In the genomic region with DNA sequence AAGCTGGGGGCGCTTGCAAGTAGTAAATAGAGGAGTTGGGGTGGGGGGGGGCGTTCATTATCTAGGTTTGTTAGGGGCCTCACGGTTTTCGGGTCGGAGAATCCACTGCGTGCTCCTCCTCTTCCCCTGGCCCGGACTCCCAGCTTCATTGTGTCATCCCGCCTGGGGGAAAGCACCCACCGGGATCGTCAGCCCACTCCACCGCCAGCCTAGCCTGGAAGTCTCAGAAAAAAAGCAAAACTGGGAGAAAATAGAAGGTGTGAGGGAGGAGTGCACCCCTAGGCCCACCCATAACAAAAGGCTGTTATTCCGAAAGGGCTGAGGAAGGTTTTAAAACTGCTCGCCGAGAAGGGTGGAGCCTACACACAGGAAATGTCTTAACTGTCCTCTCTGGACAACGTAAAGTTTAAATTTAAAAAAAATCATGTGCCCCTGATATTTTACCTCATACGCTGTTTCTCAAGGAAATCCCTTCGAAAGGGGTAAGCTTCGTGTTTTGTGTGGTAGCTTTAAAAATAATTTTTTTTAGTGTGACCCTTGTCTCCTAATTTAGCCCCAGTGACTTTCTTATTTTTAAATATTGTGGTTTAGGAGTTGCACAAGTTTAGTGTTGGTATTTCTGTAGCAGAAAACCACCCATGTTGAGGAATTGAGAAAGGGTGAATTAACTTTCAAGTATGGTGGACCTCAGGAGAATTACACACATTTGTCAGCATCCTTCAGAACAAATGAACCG, we compare ENCODE assay signal across 1 cellular context.
TF ChIP-seq lines count a peak whose summit lies in the region.

No MANE protein-coding gene starts in this region.

TF ChIP-seq in HepG2, 621 proteins besides CTCF, POLR2A, EP300 and RAD21 (continued from another document and continues in another):
- TF ChIP-seq, protein P1, sequence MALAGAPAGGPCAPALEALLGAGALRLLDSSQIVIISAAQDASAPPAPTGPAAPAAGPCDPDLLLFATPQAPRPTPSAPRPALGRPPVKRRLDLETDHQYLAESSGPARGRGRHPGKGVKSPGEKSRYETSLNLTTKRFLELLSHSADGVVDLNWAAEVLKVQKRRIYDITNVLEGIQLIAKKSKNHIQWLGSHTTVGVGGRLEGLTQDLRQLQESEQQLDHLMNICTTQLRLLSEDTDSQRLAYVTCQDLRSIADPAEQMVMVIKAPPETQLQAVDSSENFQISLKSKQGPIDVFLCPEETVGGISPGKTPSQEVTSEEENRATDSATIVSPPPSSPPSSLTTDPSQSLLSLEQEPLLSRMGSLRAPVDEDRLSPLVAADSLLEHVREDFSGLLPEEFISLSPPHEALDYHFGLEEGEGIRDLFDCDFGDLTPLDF (CRISPR knock-in tag; IDR thresholded peaks at IDR 0.05) = no peak
- TF ChIP-seq FOXK1 (CRISPR knock-in tag; IDR thresholded peaks at IDR 0.05; ENCODE audit: borderline replicate concordance, low read depth) = no peak
- no peak for TF ChIP-seq CCAR2 (optimal IDR thresholded peaks at IDR 0.05; ENCODE audit: low read depth, low read length)
- TF ChIP-seq HMGA1 (CRISPR knock-in tag; conservative IDR thresholded peaks at IDR 0.05) = no peak
- no peak for TF ChIP-seq ZNF543 (CRISPR knock-in tag; IDR thresholded peaks at IDR 0.05)
- TF ChIP-seq SALL1 (CRISPR knock-in tag; IDR thresholded peaks at IDR 0.05) = peak; percentile 19; the same call in 1 of the 2 replicates
- no peak for TF ChIP-seq ZNF776 (CRISPR knock-in tag; IDR thresholded peaks at IDR 0.05)
- TF ChIP-seq GZF1 (CRISPR knock-in tag; IDR thresholded peaks at IDR 0.05) = 0 out of 2 replicates have a peak, but pooled peaks have one; percentile 0
- no peak for TF ChIP-seq ZNF75D (CRISPR knock-in tag; IDR thresholded peaks at IDR 0.05; ENCODE audit: borderline replicate concordance)
- TF ChIP-seq ZKSCAN5 (CRISPR knock-in tag; IDR thresholded peaks at IDR 0.05) = no peak
- TF ChIP-seq ZSCAN9 (CRISPR knock-in tag; IDR thresholded peaks at IDR 0.05; ENCODE audit: borderline replicate concordance) = peak; percentile 10; the same call in 1 of the 2 replicates
- no peak for TF ChIP-seq CREB1 (IDR thresholded peaks at IDR 0.05)
- no peak for TF ChIP-seq CREB1 (CRISPR knock-in tag; IDR thresholded peaks at IDR 0.05)
- no peak for TF ChIP-seq MTF2 (CRISPR knock-in tag; IDR thresholded peaks at IDR 0.05; ENCODE audit: borderline replicate concordance)
- no peak for TF ChIP-seq MEIS1 (CRISPR knock-in tag; IDR thresholded peaks at IDR 0.05; ENCODE audit: borderline replicate concordance)
- no peak for TF ChIP-seq ZNF703 (CRISPR knock-in tag; IDR thresholded peaks at IDR 0.05; ENCODE audit: borderline replicate concordance)
- no peak for TF ChIP-seq GABPB1 (CRISPR knock-in tag; IDR thresholded peaks at IDR 0.05)
- TF ChIP-seq SP4 (CRISPR knock-in tag; IDR thresholded peaks at IDR 0.05) = no peak
- TF ChIP-seq CSRNP1 (CRISPR knock-in tag; IDR thresholded peaks at IDR 0.05) = 0 out of 2 replicates have a peak, but pooled peaks have one; percentile 19
- TF ChIP-seq ZNF292 (CRISPR knock-in tag; IDR thresholded peaks at IDR 0.05; ENCODE audit: borderline replicate concordance, low read depth) = no peak
- TF ChIP-seq FUBP1 (CRISPR knock-in tag; IDR thresholded peaks at IDR 0.05; ENCODE audit: borderline replicate concordance) = no peak
- no peak for TF ChIP-seq RAD51 (IDR thresholded peaks at IDR 0.05; ENCODE audit: borderline replicate concordance)
- TF ChIP-seq, protein P2, sequence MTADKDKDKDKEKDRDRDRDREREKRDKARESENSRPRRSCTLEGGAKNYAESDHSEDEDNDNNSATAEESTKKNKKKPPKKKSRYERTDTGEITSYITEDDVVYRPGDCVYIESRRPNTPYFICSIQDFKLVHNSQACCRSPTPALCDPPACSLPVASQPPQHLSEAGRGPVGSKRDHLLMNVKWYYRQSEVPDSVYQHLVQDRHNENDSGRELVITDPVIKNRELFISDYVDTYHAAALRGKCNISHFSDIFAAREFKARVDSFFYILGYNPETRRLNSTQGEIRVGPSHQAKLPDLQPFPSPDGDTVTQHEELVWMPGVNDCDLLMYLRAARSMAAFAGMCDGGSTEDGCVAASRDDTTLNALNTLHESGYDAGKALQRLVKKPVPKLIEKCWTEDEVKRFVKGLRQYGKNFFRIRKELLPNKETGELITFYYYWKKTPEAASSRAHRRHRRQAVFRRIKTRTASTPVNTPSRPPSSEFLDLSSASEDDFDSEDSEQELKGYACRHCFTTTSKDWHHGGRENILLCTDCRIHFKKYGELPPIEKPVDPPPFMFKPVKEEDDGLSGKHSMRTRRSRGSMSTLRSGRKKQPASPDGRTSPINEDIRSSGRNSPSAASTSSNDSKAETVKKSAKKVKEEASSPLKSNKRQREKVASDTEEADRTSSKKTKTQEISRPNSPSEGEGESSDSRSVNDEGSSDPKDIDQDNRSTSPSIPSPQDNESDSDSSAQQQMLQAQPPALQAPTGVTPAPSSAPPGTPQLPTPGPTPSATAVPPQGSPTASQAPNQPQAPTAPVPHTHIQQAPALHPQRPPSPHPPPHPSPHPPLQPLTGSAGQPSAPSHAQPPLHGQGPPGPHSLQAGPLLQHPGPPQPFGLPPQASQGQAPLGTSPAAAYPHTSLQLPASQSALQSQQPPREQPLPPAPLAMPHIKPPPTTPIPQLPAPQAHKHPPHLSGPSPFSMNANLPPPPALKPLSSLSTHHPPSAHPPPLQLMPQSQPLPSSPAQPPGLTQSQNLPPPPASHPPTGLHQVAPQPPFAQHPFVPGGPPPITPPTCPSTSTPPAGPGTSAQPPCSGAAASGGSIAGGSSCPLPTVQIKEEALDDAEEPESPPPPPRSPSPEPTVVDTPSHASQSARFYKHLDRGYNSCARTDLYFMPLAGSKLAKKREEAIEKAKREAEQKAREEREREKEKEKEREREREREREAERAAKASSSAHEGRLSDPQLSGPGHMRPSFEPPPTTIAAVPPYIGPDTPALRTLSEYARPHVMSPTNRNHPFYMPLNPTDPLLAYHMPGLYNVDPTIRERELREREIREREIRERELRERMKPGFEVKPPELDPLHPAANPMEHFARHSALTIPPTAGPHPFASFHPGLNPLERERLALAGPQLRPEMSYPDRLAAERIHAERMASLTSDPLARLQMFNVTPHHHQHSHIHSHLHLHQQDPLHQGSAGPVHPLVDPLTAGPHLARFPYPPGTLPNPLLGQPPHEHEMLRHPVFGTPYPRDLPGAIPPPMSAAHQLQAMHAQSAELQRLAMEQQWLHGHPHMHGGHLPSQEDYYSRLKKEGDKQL (CRISPR knock-in tag; IDR thresholded peaks at IDR 0.05; ENCODE audit: low read depth) = no peak
- no peak for TF ChIP-seq ZNF784 (CRISPR knock-in tag; IDR thresholded peaks at IDR 0.05; ENCODE audit: borderline replicate concordance)
- no peak for TF ChIP-seq ZFP36 (IDR thresholded peaks at IDR 0.05; ENCODE audit: borderline replicate concordance, low read depth, low read length, partially characterized antibody)
- no peak for TF ChIP-seq MIXL1 (CRISPR knock-in tag; IDR thresholded peaks at IDR 0.05)
- TF ChIP-seq PPARG (CRISPR knock-in tag; conservative IDR thresholded peaks at IDR 0.05) = no peak
- TF ChIP-seq U2AF1 (optimal IDR thresholded peaks at IDR 0.05; ENCODE audit: low read depth, low read length) = no peak
- no peak; the same call in 1 of the 2 replicates for TF ChIP-seq KDM5B (CRISPR knock-in tag; IDR thresholded peaks at IDR 0.05; ENCODE audit: borderline replicate concordance)
- TF ChIP-seq HMG20B (CRISPR knock-in tag; conservative IDR thresholded peaks at IDR 0.05) = no peak
- no peak for TF ChIP-seq SNAPC2 (CRISPR knock-in tag; IDR thresholded peaks at IDR 0.05)
- no peak for TF ChIP-seq RFXAP (CRISPR knock-in tag; IDR thresholded peaks at IDR 0.05; ENCODE audit: borderline replicate concordance)
- no peak for TF ChIP-seq ZNF572 (CRISPR knock-in tag; IDR thresholded peaks at IDR 0.05)
- TF ChIP-seq ZBTB8A (CRISPR knock-in tag; IDR thresholded peaks at IDR 0.05; ENCODE audit: borderline replicate concordance, low read depth) = no peak
- no peak for TF ChIP-seq KLF13 (CRISPR knock-in tag; IDR thresholded peaks at IDR 0.05)
- TF ChIP-seq NR2F6 (IDR thresholded peaks at IDR 0.05) = no peak; the same call in 1 of the 2 replicates
- TF ChIP-seq NR2F6 (CRISPR knock-in tag; IDR thresholded peaks at IDR 0.05) = no peak
- TF ChIP-seq NR2C2 (CRISPR knock-in tag; IDR thresholded peaks at IDR 0.05; ENCODE audit: borderline replicate concordance) = 0 out of 2 replicates have a peak, but pooled peaks have one; percentile 24
- TF ChIP-seq NFAT5 (CRISPR knock-in tag; IDR thresholded peaks at IDR 0.05) = no peak
- TF ChIP-seq NFIB (CRISPR knock-in tag; IDR thresholded peaks at IDR 0.05; ENCODE audit: borderline replicate concordance) = no peak
- no peak for TF ChIP-seq CCDC6 (CRISPR knock-in tag; IDR thresholded peaks at IDR 0.05)
- TF ChIP-seq ZNF496 (CRISPR knock-in tag; IDR thresholded peaks at IDR 0.05; ENCODE audit: insufficient replicate concordance) = no peak
- TF ChIP-seq ZIK1 (CRISPR knock-in tag; IDR thresholded peaks at IDR 0.05; ENCODE audit: borderline replicate concordance, low read depth) = no peak
